1 cellular context compared by ENCODE assay signal in genomic region chr3:126274735-126275734, GRCh38.
TF ChIP-seq lines count a peak whose summit lies in the region.

No MANE protein-coding gene starts in this region.

TF ChIP-seq in K562, 482 proteins besides CTCF, POLR2A, EP300 and RAD21 (continued from another document):
- TF ChIP-seq CEBPG (CRISPR knock-in tag; IDR thresholded peaks at IDR 0.05) (no peak), CEBPG (tag; conservative IDR thresholded peaks at IDR 0.05 in 1 of 2, IDR thresholded peaks at IDR 0.05 in 1 of 2) (peak in 1 of 2 experiments; percentile 26; a peak in 1 of 4 replicates), NCOA6 (IDR thresholded peaks at IDR 0.05) (no peak), HMG20B (CRISPR knock-in tag; IDR thresholded peaks at IDR 0.05) (no peak), MAFK (IDR thresholded peaks at IDR 0.05; ENCODE audit: low read length) (no peak), ZNF512 (tag; IDR thresholded peaks at IDR 0.05) (peak; percentile 68), PRDM10 (IDR thresholded peaks at IDR 0.05; ENCODE audit: partially characterized antibody) (no peak), TGIF2 (CRISPR knock-in tag; IDR thresholded peaks at IDR 0.05) (no peak), SMAD3 (CRISPR knock-in tag; conservative IDR thresholded peaks at IDR 0.05) (no peak), CEBPB (tag; IDR thresholded peaks at IDR 0.05) (peak; percentile 30; the same call in 1 of the 2 replicates), NR2C2 (CRISPR knock-in tag; IDR thresholded peaks at IDR 0.05) (no peak), NR2C2 (tag; IDR thresholded peaks at IDR 0.05) (no peak), MTA3 (IDR thresholded peaks at IDR 0.05; ENCODE audit: borderline replicate concordance) (no peak), TSHZ1 (CRISPR knock-in tag; IDR thresholded peaks at IDR 0.05) (no peak)
- TF ChIP-seq, protein P1, sequence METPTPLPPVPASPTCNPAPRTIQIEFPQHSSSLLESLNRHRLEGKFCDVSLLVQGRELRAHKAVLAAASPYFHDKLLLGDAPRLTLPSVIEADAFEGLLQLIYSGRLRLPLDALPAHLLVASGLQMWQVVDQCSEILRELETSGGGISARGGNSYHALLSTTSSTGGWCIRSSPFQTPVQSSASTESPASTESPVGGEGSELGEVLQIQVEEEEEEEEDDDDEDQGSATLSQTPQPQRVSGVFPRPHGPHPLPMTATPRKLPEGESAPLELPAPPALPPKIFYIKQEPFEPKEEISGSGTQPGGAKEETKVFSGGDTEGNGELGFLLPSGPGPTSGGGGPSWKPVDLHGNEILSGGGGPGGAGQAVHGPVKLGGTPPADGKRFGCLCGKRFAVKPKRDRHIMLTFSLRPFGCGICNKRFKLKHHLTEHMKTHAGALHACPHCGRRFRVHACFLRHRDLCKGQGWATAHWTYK (CRISPR knock-in tag; IDR thresholded peaks at IDR 0.05) = no peak
- TF ChIP-seq, protein P2, sequence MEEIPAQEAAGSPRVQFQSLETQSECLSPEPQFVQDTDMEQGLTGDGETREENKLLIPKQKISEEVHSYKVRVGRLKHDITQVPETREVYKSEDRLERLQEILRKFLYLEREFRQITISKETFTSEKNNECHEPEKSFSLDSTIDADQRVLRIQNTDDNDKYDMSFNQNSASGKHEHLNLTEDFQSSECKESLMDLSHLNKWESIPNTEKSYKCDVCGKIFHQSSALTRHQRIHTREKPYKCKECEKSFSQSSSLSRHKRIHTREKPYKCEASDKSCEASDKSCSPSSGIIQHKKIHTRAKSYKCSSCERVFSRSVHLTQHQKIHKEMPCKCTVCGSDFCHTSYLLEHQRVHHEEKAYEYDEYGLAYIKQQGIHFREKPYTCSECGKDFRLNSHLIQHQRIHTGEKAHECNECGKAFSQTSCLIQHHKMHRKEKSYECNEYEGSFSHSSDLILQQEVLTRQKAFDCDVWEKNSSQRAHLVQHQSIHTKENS (CRISPR knock-in tag; IDR thresholded peaks at IDR 0.05) = no peak
